In genomic region chr1:174788981-174789380, GRCh38 we compare ENCODE assay signal across 10 cellular contexts.
DNase-seq lines count a peak whose midpoint lies in the region; ATAC-seq and TF ChIP-seq lines count a peak whose summit lies in the region.
"Had no signal": no experiment of that assay in that cellular context is flagged by ENCODE, and none has a peak within 500 bp of the region (broad histone marks: within the 10 kb centered on the region; RNA-seq: fewer than 3 reads in every experiment).

No MANE protein-coding gene starts in this region.

- no peak overlapping the region for H3K27ac ChIP-seq in OCI-LY3 (ENCODE audit: low read length)
- peak overlapping the region; percentile 82 for H3K27ac ChIP-seq in smooth muscle cell (ENCODE audit: low read depth)

- H3K9ac ChIP-seq in OCI-LY3 (ENCODE audit: low read length): no peak overlapping the region
- peak overlapping the region; percentile 58 for H3K9ac ChIP-seq in smooth muscle cell (ENCODE audit: low read depth)

- H3K4me1 ChIP-seq in OCI-LY3 (ENCODE audit: low read length) (peaks cover 37% of the 10 kb centered on the region), smooth muscle cell (ENCODE audit: low read depth) (no peaks in the 10 kb centered on the region)

- ATAC-seq in HG02973 (IDR thresholded peaks at IDR 0.05; ENCODE audit: unreplicated experiment): no peak

- peak overlapping the region; percentile 84 for H3K27ac Mint-ChIP-seq in chondrocyte (ENCODE audit: unreplicated experiment)

- TF ChIP-seq CTCF in GM06990 (IDR thresholded peaks at IDR 0.05; ENCODE audit: insufficient read depth, low read length, poor library complexity, severe bottlenecking) (no peak), OCI-LY3 (IDR thresholded peaks at IDR 0.05; ENCODE audit: low read depth, low read length) (no peak), chondrocyte (IDR thresholded peaks at IDR 0.05) (no peak), smooth muscle cell (IDR thresholded peaks at IDR 0.05; ENCODE audit: borderline replicate concordance, insufficient read depth, poor library complexity, severe bottlenecking) (no peak)

- no peak overlapping the region for H3K4me3 Mint-ChIP-seq in chondrocyte (ENCODE audit: unreplicated experiment)

- WGBS in smooth muscle cell (ENCODE audit: low lambda C conversion rate): 77% methylated on average over 1 of the region's 1 CpG

- H3K36me3 ChIP-seq in GM06990 (ENCODE audit: control insufficient read depth, insufficient read depth, low read length) (no peaks in the 10 kb centered on the region), OCI-LY3 (replicated peaks; ENCODE audit: low read depth, low read length) (no peaks in the 10 kb centered on the region), smooth muscle cell (ENCODE audit: low read depth) (no peaks in the 10 kb centered on the region)

- H3F3A ChIP-seq in smooth muscle cell (ENCODE audit: low read depth): no peaks in the 10 kb centered on the region

- H3K9me3 Mint-ChIP-seq in chondrocyte (ENCODE audit: low read depth): no peaks in the 10 kb centered on the region

- no peaks in the 10 kb centered on the region for H3K9me3 ChIP-seq in OCI-LY3 (ENCODE audit: insufficient read depth, low read length)
- H3K9me3 ChIP-seq in smooth muscle cell (replicated peaks; ENCODE audit: low read depth): no peaks in the 10 kb centered on the region

- H2AFZ ChIP-seq in OCI-LY3 (ENCODE audit: low read depth, low read length) (no peak overlapping the region), smooth muscle cell (ENCODE audit: low read depth) (no peak overlapping the region)

- DNase-seq in GM06990 (ENCODE audit: extremely low read depth, insufficient read length) (peak; percentile 26), chondrocyte (ENCODE audit: low spot score) (no peak), smooth muscle cell (lab: John Stamatoyannopoulos, UW; ENCODE audit: unreplicated experiment) (no peak), NCI-H345 treated with DMSO at 0.1 percent for 48 hours (lab: John Stamatoyannopoulos, UW; ENCODE audit: unreplicated experiment) (no peak), NCI-H1092 (lab: John Stamatoyannopoulos, UW) (no peak)
- DNase-seq in stimulated activated CD4-positive, alpha-beta T cell treated with anti-CD3 and anti-CD28 coated beads, Interleukin-2, amount 100 ng/mL, for 24 hours: no peak
- DNase-seq: DND-41, NCI-H748 treated with DMSO at 0.1 percent for 48 hours had no signal

- H3K79me2 ChIP-seq in OCI-LY3 (ENCODE audit: low read length): no peaks in the 10 kb centered on the region
- H3K79me2 ChIP-seq in smooth muscle cell (ENCODE audit: low read depth): no peaks in the 10 kb centered on the region

- no peaks in the 10 kb centered on the region for H3K27me3 Mint-ChIP-seq in chondrocyte (ENCODE audit: low read depth)

- H3K4me1 Mint-ChIP-seq in chondrocyte (ENCODE audit: low read depth): peaks cover 24% of the 10 kb centered on the region

- H3K36me3 Mint-ChIP-seq in chondrocyte (ENCODE audit: low read depth): no peaks in the 10 kb centered on the region

- H3K27me3 ChIP-seq in GM06990 (replicated peaks; ENCODE audit: control insufficient read depth, insufficient read depth, low read length): no peaks in the 10 kb centered on the region
- peaks cover 11% of the 10 kb centered on the region; the same call in 1 of the 2 replicates for H3K27me3 ChIP-seq in OCI-LY3 (ENCODE audit: low read depth, low read length)
- no peaks in the 10 kb centered on the region for H3K27me3 ChIP-seq in smooth muscle cell (ENCODE audit: low read depth)

- H4K20me1 ChIP-seq in OCI-LY3 (ENCODE audit: insufficient read depth, low read length) (peaks cover 39% of the 10 kb centered on the region; the same call in 1 of the 2 replicates), smooth muscle cell (ENCODE audit: low read depth) (no peaks in the 10 kb centered on the region)

- H3K4me2 ChIP-seq in OCI-LY3 (ENCODE audit: low read length) (peak overlapping the region; percentile 25), smooth muscle cell (peak overlapping the region; percentile 63)

- H3K4me3 ChIP-seq in GM06990 (replicated peaks; ENCODE audit: low read depth, low read length) (no peak overlapping the region), OCI-LY3 (ENCODE audit: low read length) (no peak overlapping the region), smooth muscle cell (no peak overlapping the region)
